ENCODE assay signal across 8 cellular contexts in the genomic region with DNA sequence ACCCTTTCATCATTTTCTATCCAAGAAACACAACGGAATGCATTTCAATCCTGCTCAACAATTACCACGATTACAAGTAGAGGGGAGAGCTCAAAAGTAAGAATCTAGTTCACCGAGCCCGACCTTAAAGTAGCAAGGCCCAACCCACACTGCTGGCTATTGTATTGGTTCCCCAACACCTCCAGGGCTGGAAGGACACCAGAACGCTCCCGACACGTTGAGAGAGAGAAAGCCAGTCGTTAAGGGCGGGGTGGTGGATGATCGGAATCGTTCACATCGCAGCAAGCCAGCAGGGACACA. TPM values are rescaled to one million over a fixed set of nuclear protein-coding genes. Genes with fewer than 3 reads are reported as not detected.
A peak's percentile ranks its signal among the peaks of the same experiment; 100 is the strongest.
DNase-seq lines count a peak whose midpoint lies in the region; ATAC-seq lines count a peak whose summit lies in the region.

No MANE protein-coding gene starts in this region.

- DNase-seq in Caki2 (ENCODE audit: low read depth) (peak; percentile 41), hippocampal formation (lab: John Stamatoyannopoulos, UW) (no peak), cerebellar cortex (ENCODE audit: low spot score) (no peak), superior temporal gyrus (ENCODE audit: extremely low spot score) (no peak), SKM-1 (lab: John Stamatoyannopoulos, UW; ENCODE audit: unreplicated experiment) (no peak)
- no peak for DNase-seq in central memory CD8-positive, alpha-beta T cell (ENCODE audit: low spot score in 2 of 2)
- DNase-seq in naive thymus-derived CD8-positive, alpha-beta T cell: no peak

- no peaks in the 10 kb centered on the region for H3K9me3 Mint-ChIP-seq in central memory CD8-positive, alpha-beta T cell
- no peaks in the 10 kb centered on the region for H3K9me3 Mint-ChIP-seq in naive thymus-derived CD8-positive, alpha-beta T cell

- under 1% methylated on average over 12 of the region's 12 CpGs for WGBS in HUES64

- peak overlapping the region; percentile 99 for H3K4me3 Mint-ChIP-seq in central memory CD8-positive, alpha-beta T cell
- peak overlapping the region; percentile 81 to 99 (median 90) for H3K4me3 Mint-ChIP-seq in naive thymus-derived CD8-positive, alpha-beta T cell

- H3K4me1 Mint-ChIP-seq in central memory CD8-positive, alpha-beta T cell: peaks cover 39% of the 10 kb centered on the region
- H3K4me1 Mint-ChIP-seq in naive thymus-derived CD8-positive, alpha-beta T cell: peaks cover 19 to 43% (median 41%) of the 10 kb centered on the region in 4 donors

- peaks cover 13% of the 10 kb centered on the region for H3K4me1 ChIP-seq in HUES64 (ENCODE audit: insufficient read depth, low read length)

- 0 out of 2 replicates have a peak, but pooled peaks cover 5% of the 10 kb centered on the region for H3K27me3 ChIP-seq in HUES64 (ENCODE audit: insufficient read depth, low read length)

- ATAC-seq in central memory CD8-positive, alpha-beta T cell (replicated peaks; ENCODE audit: extremely low read depth, poor library complexity, severe bottlenecking): no peak
- no peak for ATAC-seq in naive thymus-derived CD8-positive, alpha-beta T cell

- in situ Hi-C loops in Caki2 (cut with HindIII; ENCODE audit: low pct_unique_long_range_greater_than_20kb, low sequenced_read_pairs): no loop called here

- H3K4me3 ChIP-seq in HUES64 (ENCODE audit: low read length): peak overlapping the region; percentile 98

- peak overlapping the region; percentile 91 for H3K9ac ChIP-seq in HUES64 (ENCODE audit: low read depth, low read length)

- H3K27ac ChIP-seq in HUES64 (ENCODE audit: low read depth, low read length): peak overlapping the region; percentile 36; the same call in 1 of the 2 replicates

- POLR2A ChIA-PET in naive thymus-derived CD8-positive, alpha-beta T cell (lab: Charles Lee): interaction anchor here (0.5 to 1.6 kb wide), 2 partner anchors 20 to 22 kb away, joined by 3 to 10 read pairs; no protein-coding TSS in a partner anchor

- H3K27me3 Mint-ChIP-seq in central memory CD8-positive, alpha-beta T cell: no peaks in the 10 kb centered on the region
- no peaks in the 10 kb centered on the region for H3K27me3 Mint-ChIP-seq in naive thymus-derived CD8-positive, alpha-beta T cell

- H3K27ac Mint-ChIP-seq in central memory CD8-positive, alpha-beta T cell (ENCODE audit: low read depth): peak overlapping the region; percentile 96
- H3K27ac Mint-ChIP-seq in naive thymus-derived CD8-positive, alpha-beta T cell: peak overlapping the region; percentile 83 to 96 (median 88)

- peaks cover 7% of the 10 kb centered on the region; the same call in 1 of the 2 replicates for H3K9me3 ChIP-seq in HUES64 (ENCODE audit: insufficient read depth, low read depth, low read length)

- H3K36me3 Mint-ChIP-seq in central memory CD8-positive, alpha-beta T cell (ENCODE audit: insufficient read depth): peaks cover 9% of the 10 kb centered on the region
- H3K36me3 Mint-ChIP-seq in naive thymus-derived CD8-positive, alpha-beta T cell: peaks cover 0 to 6% (median 0%) of the 10 kb centered on the region in 3 donors

- peaks cover 11% of the 10 kb centered on the region; the same call in 1 of the 2 replicates for H3K36me3 ChIP-seq in HUES64 (ENCODE audit: insufficient read depth, low read length)

RNA-seq across cellular contexts. Expression of gene CKAP5, which starts 0.7 kb away (rescaled TPM):
- 24.3 and 24.7 TPM in 2 replicates for total RNA-seq in Caki2 (2014; rRNA removed; shearing (Covaris generic); ENCODE audit: low replicate concordance)
- 70.9 TPM for polyA plus RNA-seq in HUES64 (2013, experiment 1 of 2)
- polyA plus RNA-seq in HUES64 (2013, experiment 2 of 2): 83.4 TPM
- 10 to 100 TPM; 42.2 to 45.7 TPM for total RNA-seq in naive thymus-derived CD8-positive, alpha-beta T cell
- polyA plus RNA-seq in naive thymus-derived CD8-positive, alpha-beta T cell: 10 to 100 TPM; 10.7 to 17.2 (median 11.0) TPM
